1 cellular context compared by ENCODE assay signal in the genomic region with DNA sequence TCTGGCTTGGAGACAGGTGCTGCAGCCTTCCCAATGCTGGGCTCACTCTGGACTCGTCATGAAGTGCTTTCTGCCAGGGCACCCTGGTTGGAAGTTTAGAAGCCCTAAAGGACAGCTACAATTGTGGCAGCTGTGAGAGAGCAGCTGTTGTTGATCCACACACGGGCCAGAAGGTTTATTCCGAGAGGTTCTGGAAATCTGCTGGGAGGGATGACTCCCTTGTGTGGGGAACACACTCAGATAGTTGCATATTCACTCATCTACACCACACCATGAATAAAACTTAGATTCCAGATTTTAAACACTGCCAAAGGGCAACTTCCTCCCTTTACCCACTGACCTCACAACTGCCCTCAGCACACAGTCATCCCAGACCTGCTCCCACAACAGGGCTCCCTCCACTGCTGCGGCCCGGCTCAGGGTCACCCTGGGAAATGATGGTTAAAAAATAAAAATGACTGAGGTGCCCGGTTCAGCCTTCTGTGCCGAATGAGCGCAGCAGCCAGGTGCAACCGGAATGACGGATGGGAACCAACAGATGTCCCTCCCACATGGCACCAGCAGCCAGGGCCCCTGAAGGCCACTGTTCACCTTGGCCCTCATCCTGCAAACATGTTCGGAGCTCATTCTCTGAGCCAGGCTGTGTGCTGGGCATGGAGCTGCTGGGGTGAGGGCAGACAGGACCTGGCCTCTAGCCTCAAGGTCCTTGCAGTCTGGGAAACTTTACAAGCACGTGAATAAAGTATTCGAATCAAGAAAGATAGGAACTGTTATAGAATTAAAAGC.
TF ChIP-seq lines count a peak whose summit lies in the region.

No MANE protein-coding gene starts in this region.

TF ChIP-seq in HepG2, 621 proteins besides CTCF, POLR2A, EP300 and RAD21:
- no peak for TF ChIP-seq ZNF337 (CRISPR knock-in tag; IDR thresholded peaks at IDR 0.05; ENCODE audit: borderline replicate concordance, low read depth)
- TF ChIP-seq, protein P1, sequence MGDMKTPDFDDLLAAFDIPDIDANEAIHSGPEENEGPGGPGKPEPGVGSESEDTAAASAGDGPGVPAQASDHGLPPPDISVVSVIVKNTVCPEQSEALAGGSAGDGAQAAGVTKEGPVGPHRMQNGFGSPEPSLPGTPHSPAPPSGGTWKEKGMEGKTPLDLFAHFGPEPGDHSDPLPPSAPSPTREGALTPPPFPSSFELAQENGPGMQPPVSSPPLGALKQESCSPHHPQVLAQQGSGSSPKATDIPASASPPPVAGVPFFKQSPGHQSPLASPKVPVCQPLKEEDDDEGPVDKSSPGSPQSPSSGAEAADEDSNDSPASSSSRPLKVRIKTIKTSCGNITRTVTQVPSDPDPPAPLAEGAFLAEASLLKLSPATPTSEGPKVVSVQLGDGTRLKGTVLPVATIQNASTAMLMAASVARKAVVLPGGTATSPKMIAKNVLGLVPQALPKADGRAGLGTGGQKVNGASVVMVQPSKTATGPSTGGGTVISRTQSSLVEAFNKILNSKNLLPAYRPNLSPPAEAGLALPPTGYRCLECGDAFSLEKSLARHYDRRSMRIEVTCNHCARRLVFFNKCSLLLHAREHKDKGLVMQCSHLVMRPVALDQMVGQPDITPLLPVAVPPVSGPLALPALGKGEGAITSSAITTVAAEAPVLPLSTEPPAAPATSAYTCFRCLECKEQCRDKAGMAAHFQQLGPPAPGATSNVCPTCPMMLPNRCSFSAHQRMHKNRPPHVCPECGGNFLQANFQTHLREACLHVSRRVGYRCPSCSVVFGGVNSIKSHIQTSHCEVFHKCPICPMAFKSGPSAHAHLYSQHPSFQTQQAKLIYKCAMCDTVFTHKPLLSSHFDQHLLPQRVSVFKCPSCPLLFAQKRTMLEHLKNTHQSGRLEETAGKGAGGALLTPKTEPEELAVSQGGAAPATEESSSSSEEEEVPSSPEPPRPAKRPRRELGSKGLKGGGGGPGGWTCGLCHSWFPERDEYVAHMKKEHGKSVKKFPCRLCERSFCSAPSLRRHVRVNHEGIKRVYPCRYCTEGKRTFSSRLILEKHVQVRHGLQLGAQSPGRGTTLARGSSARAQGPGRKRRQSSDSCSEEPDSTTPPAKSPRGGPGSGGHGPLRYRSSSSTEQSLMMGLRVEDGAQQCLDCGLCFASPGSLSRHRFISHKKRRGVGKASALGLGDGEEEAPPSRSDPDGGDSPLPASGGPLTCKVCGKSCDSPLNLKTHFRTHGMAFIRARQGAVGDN (CRISPR knock-in tag; IDR thresholded peaks at IDR 0.05): peak; percentile 27; the same call in 1 of the 2 replicates
